In the genomic region with DNA sequence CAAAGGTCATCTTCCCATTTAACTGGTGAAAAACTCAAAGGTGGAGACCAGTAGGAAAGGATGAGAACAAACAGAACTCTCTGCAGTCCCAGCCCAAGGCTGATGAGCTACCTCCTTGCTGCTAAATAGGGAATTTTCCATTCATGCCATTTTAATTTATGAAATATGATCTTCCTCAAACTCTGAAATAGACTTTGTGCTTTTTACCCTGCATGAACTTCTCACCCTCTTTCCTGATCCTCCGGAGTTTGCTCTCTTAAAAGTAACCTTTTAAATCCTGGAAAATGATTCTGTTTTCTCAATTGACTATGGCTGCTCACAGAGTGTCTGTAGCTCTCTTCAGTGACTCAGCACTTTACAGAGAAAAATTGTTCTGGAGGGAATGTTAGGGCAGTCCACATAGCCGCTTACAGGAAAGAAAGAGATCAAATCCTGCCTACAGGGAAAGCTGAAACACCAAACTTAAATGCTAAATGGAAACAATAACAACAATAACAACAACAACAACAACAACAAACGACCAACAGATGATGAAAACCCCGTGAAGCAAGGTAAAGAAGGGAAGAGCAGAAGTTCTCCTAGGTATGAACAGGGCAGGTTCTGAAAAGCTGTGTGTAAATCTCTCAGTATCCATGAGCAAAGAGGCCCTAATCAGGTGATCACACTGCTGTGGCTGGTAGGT, we compare ENCODE assay signal across 1 cellular context.
TF ChIP-seq lines count a peak whose summit lies in the region.

No MANE protein-coding gene starts in this region.

TF ChIP-seq in HepG2, 621 proteins besides CTCF, POLR2A, EP300 and RAD21 (continued from another document and continues in another):
- TF ChIP-seq, protein P1, sequence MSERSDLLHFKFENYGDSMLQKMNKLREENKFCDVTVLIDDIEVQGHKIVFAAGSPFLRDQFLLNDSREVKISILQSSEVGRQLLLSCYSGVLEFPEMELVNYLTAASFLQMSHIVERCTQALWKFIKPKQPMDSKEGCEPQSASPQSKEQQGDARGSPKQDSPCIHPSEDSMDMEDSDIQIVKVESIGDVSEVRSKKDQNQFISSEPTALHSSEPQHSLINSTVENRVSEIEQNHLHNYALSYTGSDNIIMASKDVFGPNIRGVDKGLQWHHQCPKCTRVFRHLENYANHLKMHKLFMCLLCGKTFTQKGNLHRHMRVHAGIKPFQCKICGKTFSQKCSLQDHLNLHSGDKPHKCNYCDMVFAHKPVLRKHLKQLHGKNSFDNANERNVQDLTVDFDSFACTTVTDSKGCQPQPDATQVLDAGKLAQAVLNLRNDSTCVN (CRISPR knock-in tag; IDR thresholded peaks at IDR 0.05; ENCODE audit: borderline replicate concordance): peak; percentile 52; the same call in 1 of the 2 replicates
- TF ChIP-seq, protein P2, sequence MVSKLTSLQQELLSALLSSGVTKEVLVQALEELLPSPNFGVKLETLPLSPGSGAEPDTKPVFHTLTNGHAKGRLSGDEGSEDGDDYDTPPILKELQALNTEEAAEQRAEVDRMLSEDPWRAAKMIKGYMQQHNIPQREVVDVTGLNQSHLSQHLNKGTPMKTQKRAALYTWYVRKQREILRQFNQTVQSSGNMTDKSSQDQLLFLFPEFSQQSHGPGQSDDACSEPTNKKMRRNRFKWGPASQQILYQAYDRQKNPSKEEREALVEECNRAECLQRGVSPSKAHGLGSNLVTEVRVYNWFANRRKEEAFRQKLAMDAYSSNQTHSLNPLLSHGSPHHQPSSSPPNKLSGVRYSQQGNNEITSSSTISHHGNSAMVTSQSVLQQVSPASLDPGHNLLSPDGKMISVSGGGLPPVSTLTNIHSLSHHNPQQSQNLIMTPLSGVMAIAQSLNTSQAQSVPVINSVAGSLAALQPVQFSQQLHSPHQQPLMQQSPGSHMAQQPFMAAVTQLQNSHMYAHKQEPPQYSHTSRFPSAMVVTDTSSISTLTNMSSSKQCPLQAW (CRISPR knock-in tag; IDR thresholded peaks at IDR 0.05): no peak
- TF ChIP-seq ATRX (CRISPR knock-in tag; IDR thresholded peaks at IDR 0.05; ENCODE audit: borderline replicate concordance): no peak
- no peak for TF ChIP-seq ZNF460 (CRISPR knock-in tag; IDR thresholded peaks at IDR 0.05; ENCODE audit: borderline replicate concordance)
- no peak for TF ChIP-seq ZNF138 (CRISPR knock-in tag; IDR thresholded peaks at IDR 0.05; ENCODE audit: low read depth)
- TF ChIP-seq, protein P3, sequence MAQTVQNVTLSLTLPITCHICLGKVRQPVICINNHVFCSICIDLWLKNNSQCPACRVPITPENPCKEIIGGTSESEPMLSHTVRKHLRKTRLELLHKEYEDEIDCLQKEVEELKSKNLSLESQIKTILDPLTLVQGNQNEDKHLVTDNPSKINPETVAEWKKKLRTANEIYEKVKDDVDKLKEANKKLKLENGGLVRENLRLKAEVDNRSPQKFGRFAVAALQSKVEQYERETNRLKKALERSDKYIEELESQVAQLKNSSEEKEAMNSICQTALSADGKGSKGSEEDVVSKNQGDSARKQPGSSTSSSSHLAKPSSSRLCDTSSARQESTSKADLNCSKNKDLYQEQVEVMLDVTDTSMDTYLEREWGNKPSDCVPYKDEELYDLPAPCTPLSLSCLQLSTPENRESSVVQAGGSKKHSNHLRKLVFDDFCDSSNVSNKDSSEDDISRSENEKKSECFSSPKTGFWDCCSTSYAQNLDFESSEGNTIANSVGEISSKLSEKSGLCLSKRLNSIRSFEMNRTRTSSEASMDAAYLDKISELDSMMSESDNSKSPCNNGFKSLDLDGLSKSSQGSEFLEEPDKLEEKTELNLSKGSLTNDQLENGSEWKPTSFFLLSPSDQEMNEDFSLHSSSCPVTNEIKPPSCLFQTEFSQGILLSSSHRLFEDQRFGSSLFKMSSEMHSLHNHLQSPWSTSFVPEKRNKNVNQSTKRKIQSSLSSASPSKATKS (CRISPR knock-in tag; IDR thresholded peaks at IDR 0.05): peak; percentile 61; the same call in 1 of the 2 replicates
- no peak for TF ChIP-seq ZNF556 (CRISPR knock-in tag; IDR thresholded peaks at IDR 0.05; ENCODE audit: borderline replicate concordance)
- TF ChIP-seq ZNF773 (CRISPR knock-in tag; IDR thresholded peaks at IDR 0.05; ENCODE audit: borderline replicate concordance): no peak
- no peak for TF ChIP-seq ZNF790 (CRISPR knock-in tag; IDR thresholded peaks at IDR 0.05; ENCODE audit: borderline replicate concordance)
- peak; percentile 23 for TF ChIP-seq TEAD3 (CRISPR knock-in tag; optimal IDR thresholded peaks at IDR 0.05; ENCODE audit: borderline replicate concordance)
- no peak for TF ChIP-seq MTF2 (CRISPR knock-in tag; IDR thresholded peaks at IDR 0.05; ENCODE audit: borderline replicate concordance)
- TF ChIP-seq, protein P4, sequence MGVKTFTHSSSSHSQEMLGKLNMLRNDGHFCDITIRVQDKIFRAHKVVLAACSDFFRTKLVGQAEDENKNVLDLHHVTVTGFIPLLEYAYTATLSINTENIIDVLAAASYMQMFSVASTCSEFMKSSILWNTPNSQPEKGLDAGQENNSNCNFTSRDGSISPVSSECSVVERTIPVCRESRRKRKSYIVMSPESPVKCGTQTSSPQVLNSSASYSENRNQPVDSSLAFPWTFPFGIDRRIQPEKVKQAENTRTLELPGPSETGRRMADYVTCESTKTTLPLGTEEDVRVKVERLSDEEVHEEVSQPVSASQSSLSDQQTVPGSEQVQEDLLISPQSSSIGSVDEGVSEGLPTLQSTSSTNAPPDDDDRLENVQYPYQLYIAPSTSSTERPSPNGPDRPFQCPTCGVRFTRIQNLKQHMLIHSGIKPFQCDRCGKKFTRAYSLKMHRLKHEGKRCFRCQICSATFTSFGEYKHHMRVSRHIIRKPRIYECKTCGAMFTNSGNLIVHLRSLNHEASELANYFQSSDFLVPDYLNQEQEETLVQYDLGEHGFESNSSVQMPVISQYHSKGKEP (CRISPR knock-in tag; IDR thresholded peaks at IDR 0.05): no peak
- TF ChIP-seq ZNF775 (CRISPR knock-in tag; IDR thresholded peaks at IDR 0.05; ENCODE audit: borderline replicate concordance): no peak
- no peak for TF ChIP-seq ZNF678 (CRISPR knock-in tag; IDR thresholded peaks at IDR 0.05)
- no peak for TF ChIP-seq LCORL (IDR thresholded peaks at IDR 0.05)
- TF ChIP-seq LCORL (CRISPR knock-in tag; IDR thresholded peaks at IDR 0.05): no peak
- TF ChIP-seq ZNF563 (CRISPR knock-in tag; IDR thresholded peaks at IDR 0.05): no peak
- no peak for TF ChIP-seq JUNB (CRISPR knock-in tag; IDR thresholded peaks at IDR 0.05; ENCODE audit: borderline replicate concordance)
- peak; percentile 49; the same call in 1 of the 2 replicates for TF ChIP-seq MIER3 (CRISPR knock-in tag; IDR thresholded peaks at IDR 0.05; ENCODE audit: borderline replicate concordance)
- TF ChIP-seq, protein P5, sequence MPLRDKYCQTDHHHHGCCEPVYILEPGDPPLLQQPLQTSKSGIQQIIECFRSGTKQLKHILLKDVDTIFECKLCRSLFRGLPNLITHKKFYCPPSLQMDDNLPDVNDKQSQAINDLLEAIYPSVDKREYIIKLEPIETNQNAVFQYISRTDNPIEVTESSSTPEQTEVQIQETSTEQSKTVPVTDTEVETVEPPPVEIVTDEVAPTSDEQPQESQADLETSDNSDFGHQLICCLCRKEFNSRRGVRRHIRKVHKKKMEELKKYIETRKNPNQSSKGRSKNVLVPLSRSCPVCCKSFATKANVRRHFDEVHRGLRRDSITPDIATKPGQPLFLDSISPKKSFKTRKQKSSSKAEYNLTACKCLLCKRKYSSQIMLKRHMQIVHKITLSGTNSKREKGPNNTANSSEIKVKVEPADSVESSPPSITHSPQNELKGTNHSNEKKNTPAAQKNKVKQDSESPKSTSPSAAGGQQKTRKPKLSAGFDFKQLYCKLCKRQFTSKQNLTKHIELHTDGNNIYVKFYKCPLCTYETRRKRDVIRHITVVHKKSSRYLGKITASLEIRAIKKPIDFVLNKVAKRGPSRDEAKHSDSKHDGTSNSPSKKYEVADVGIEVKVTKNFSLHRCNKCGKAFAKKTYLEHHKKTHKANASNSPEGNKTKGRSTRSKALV (CRISPR knock-in tag; IDR thresholded peaks at IDR 0.05): peak; percentile 75
- no peak for TF ChIP-seq POLR2AphosphoS5 (IDR thresholded peaks at IDR 0.05; ENCODE audit: low read depth, low read length)
- TF ChIP-seq NFE2 (CRISPR knock-in tag; IDR thresholded peaks at IDR 0.05): peak; percentile 98
- 0 out of 2 replicates have a peak, but pooled peaks have one; percentile 58 for TF ChIP-seq ZNF510 (CRISPR knock-in tag; IDR thresholded peaks at IDR 0.05; ENCODE audit: low read depth)
- TF ChIP-seq, protein P6, sequence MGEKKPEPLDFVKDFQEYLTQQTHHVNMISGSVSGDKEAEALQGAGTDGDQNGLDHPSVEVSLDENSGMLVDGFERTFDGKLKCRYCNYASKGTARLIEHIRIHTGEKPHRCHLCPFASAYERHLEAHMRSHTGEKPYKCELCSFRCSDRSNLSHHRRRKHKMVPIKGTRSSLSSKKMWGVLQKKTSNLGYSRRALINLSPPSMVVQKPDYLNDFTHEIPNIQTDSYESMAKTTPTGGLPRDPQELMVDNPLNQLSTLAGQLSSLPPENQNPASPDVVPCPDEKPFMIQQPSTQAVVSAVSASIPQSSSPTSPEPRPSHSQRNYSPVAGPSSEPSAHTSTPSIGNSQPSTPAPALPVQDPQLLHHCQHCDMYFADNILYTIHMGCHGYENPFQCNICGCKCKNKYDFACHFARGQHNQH (CRISPR knock-in tag; IDR thresholded peaks at IDR 0.05): 0 out of 2 replicates have a peak, but pooled peaks have one; percentile 58
- no peak for TF ChIP-seq U2AF1 (optimal IDR thresholded peaks at IDR 0.05; ENCODE audit: low read depth, low read length)
- TF ChIP-seq ZMAT3 (CRISPR knock-in tag; conservative IDR thresholded peaks at IDR 0.05): no peak
- TF ChIP-seq CBFB (CRISPR knock-in tag; IDR thresholded peaks at IDR 0.05): no peak; the same call in 1 of the 2 replicates
- TF ChIP-seq ZNF263 (CRISPR knock-in tag; IDR thresholded peaks at IDR 0.05): no peak
- TF ChIP-seq, protein P7, sequence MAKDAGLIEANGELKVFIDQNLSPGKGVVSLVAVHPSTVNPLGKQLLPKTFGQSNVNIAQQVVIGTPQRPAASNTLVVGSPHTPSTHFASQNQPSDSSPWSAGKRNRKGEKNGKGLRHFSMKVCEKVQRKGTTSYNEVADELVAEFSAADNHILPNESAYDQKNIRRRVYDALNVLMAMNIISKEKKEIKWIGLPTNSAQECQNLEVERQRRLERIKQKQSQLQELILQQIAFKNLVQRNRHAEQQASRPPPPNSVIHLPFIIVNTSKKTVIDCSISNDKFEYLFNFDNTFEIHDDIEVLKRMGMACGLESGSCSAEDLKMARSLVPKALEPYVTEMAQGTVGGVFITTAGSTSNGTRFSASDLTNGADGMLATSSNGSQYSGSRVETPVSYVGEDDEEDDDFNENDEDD (CRISPR knock-in tag; IDR thresholded peaks at IDR 0.05; ENCODE audit: borderline replicate concordance): no peak
- 0 out of 2 replicates have a peak, but pooled peaks have one; percentile 82 for TF ChIP-seq ARID2 (CRISPR knock-in tag; IDR thresholded peaks at IDR 0.05; ENCODE audit: borderline replicate concordance)
- no peak; the same call in none of the 2 replicates for TF ChIP-seq MBD4 (IDR thresholded peaks at IDR 0.05; ENCODE audit: borderline replicate concordance, low read length)
- no peak for TF ChIP-seq HMG20B (CRISPR knock-in tag; conservative IDR thresholded peaks at IDR 0.05)
- no peak for TF ChIP-seq ZNF101 (CRISPR knock-in tag; IDR thresholded peaks at IDR 0.05; ENCODE audit: borderline replicate concordance, low read depth)
- TF ChIP-seq NR2F2 (IDR thresholded peaks at IDR 0.05; ENCODE audit: borderline replicate concordance, low read depth): peak; percentile 46; the same call in 1 of the 2 replicates
- peak; percentile 93; the same call in 1 of the 2 replicates for TF ChIP-seq ZFP36L1 (CRISPR knock-in tag; IDR thresholded peaks at IDR 0.05)
- no peak for TF ChIP-seq ZNF20 (CRISPR knock-in tag; IDR thresholded peaks at IDR 0.05)
- TF ChIP-seq, protein P8, sequence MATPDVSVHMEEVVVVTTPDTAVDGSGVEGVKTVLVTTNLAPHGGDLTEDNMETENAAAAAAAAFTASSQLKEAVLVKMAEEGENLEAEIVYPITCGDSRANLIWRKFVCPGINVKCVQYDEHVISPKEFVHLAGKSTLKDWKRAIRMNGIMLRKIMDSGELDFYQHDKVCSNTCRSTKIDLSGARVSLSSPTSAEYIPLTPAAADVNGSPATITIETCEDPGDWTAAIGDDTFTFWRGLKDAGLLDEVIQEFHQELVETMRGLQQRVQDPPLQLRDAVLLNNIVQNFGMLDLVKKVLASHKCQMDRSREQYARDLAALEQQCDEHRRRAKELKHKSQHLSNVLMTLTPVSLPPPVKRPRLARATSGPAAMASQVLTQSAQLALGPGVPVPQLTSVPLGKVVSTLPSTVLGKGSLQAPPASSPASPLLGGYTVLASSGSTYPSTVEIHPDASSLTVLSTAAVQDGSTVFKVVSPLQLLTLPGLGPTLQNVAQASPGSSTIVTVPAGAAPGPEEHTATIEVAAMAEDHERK (CRISPR knock-in tag; IDR thresholded peaks at IDR 0.05; ENCODE audit: low read depth): no peak; the same call in 1 of the 2 replicates
- TF ChIP-seq ZZZ3 (CRISPR knock-in tag; IDR thresholded peaks at IDR 0.05; ENCODE audit: borderline replicate concordance): no peak
- peak; percentile 51; the same call in 1 of the 2 replicates for TF ChIP-seq ZFY (CRISPR knock-in tag; IDR thresholded peaks at IDR 0.05)
- TF ChIP-seq MAF1 (CRISPR knock-in tag; IDR thresholded peaks at IDR 0.05; ENCODE audit: borderline replicate concordance): no peak
- TF ChIP-seq, protein P9, sequence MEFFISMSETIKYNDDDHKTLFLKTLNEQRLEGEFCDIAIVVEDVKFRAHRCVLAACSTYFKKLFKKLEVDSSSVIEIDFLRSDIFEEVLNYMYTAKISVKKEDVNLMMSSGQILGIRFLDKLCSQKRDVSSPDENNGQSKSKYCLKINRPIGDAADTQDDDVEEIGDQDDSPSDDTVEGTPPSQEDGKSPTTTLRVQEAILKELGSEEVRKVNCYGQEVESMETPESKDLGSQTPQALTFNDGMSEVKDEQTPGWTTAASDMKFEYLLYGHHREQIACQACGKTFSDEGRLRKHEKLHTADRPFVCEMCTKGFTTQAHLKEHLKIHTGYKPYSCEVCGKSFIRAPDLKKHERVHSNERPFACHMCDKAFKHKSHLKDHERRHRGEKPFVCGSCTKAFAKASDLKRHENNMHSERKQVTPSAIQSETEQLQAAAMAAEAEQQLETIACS (CRISPR knock-in tag; IDR thresholded peaks at IDR 0.05): no peak
- TF ChIP-seq HOXA3 (CRISPR knock-in tag; IDR thresholded peaks at IDR 0.05): peak; percentile 40; the same call in 1 of the 2 replicates
- peak; percentile 74 for TF ChIP-seq YY1 (IDR thresholded peaks at IDR 0.05; ENCODE audit: insufficient read depth, insufficient replicate concordance, low read depth, low read length)
- TF ChIP-seq, protein P10, sequence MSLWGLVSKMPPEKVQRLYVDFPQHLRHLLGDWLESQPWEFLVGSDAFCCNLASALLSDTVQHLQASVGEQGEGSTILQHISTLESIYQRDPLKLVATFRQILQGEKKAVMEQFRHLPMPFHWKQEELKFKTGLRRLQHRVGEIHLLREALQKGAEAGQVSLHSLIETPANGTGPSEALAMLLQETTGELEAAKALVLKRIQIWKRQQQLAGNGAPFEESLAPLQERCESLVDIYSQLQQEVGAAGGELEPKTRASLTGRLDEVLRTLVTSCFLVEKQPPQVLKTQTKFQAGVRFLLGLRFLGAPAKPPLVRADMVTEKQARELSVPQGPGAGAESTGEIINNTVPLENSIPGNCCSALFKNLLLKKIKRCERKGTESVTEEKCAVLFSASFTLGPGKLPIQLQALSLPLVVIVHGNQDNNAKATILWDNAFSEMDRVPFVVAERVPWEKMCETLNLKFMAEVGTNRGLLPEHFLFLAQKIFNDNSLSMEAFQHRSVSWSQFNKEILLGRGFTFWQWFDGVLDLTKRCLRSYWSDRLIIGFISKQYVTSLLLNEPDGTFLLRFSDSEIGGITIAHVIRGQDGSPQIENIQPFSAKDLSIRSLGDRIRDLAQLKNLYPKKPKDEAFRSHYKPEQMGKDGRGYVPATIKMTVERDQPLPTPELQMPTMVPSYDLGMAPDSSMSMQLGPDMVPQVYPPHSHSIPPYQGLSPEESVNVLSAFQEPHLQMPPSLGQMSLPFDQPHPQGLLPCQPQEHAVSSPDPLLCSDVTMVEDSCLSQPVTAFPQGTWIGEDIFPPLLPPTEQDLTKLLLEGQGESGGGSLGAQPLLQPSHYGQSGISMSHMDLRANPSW (CRISPR knock-in tag; IDR thresholded peaks at IDR 0.05; ENCODE audit: borderline replicate concordance): 0 out of 2 replicates have a peak, but pooled peaks have one; percentile 29
